In genomic region chr17:65531508-65532431, GRCh38 we compare ENCODE assay signal across 8 cellular contexts. TPM values are rescaled to one million over a fixed set of nuclear protein-coding genes. Genes with fewer than 3 reads are reported as not detected.
DNase-seq lines count a peak whose midpoint lies in the region; ATAC-seq and TF ChIP-seq lines count a peak whose summit lies in the region.

No MANE protein-coding gene starts in this region.

- H3K4me1 ChIP-seq in thymus (ENCODE audit: control insufficient read depth, insufficient read depth, low read length): peaks cover 50% of the 10 kb centered on the region

- intact Hi-C loops in activated CD4-positive, alpha-beta memory T cell treated with anti-CD3 and anti-CD28 coated beads for 36 hours (cut with micrococcal nuclease): no loop called here

- DNase-seq in NCI-H1417 (lab: John Stamatoyannopoulos, UW) (peak; percentile 52 to 82 (median 52)), NCI-H1417 treated with DMSO at 0.1 percent for 48 hours (lab: John Stamatoyannopoulos, UW) (no peak), left kidney (ENCODE audit: low read depth, low spot score) (peak; percentile 90)
- DNase-seq in T-helper 2 cell treated with Interferon-gamma antibody and Interleukin-4, amounts not matched to agents 5 μg/mL and 100 μg/mL, for 36 hours (ENCODE audit: low spot score): no peak
- no peak for DNase-seq in activated CD4-positive, alpha-beta memory T cell treated with anti-CD3 and anti-CD28 coated beads for 36 hours

- H3K27me3 ChIP-seq in thymus (ENCODE audit: control insufficient read depth, insufficient read depth): no peaks in the 10 kb centered on the region

- no peaks in the 10 kb centered on the region for H3K27me3 Mint-ChIP-seq in brain
- peaks cover 5% of the 10 kb centered on the region for H3K27me3 Mint-ChIP-seq in T-helper 2 cell treated with Interferon-gamma antibody and Interleukin-4, amounts not matched to agents 5 μg/mL and 100 μg/mL, for 36 hours (ENCODE audit: low read depth)
- no peaks in the 10 kb centered on the region for H3K27me3 Mint-ChIP-seq in activated CD4-positive, alpha-beta memory T cell treated with anti-CD3 and anti-CD28 coated beads for 36 hours

- WGBS in thymus: 36% methylated on average over 15 of the region's 15 CpGs

- H3K27ac ChIP-seq in thymus (ENCODE audit: low read depth): peak overlapping the region; percentile 78

- TF ChIP-seq CTCF in brain (conservative IDR thresholded peaks at IDR 0.05): peak; percentile 12 to 41

- no peaks in the 10 kb centered on the region for H3K9me3 Mint-ChIP-seq in brain
- no peaks in the 10 kb centered on the region for H3K9me3 Mint-ChIP-seq in T-helper 2 cell treated with Interferon-gamma antibody and Interleukin-4, amounts not matched to agents 5 μg/mL and 100 μg/mL, for 36 hours
- no peaks in the 10 kb centered on the region for H3K9me3 Mint-ChIP-seq in activated CD4-positive, alpha-beta memory T cell treated with anti-CD3 and anti-CD28 coated beads for 36 hours

- H3K4me1 Mint-ChIP-seq in brain: peaks cover 62% of the 10 kb centered on the region
- H3K4me1 Mint-ChIP-seq in T-helper 2 cell treated with Interferon-gamma antibody and Interleukin-4, amounts not matched to agents 5 μg/mL and 100 μg/mL, for 36 hours (ENCODE audit: low read depth): peaks cover 7% of the 10 kb centered on the region
- H3K4me1 Mint-ChIP-seq in activated CD4-positive, alpha-beta memory T cell treated with anti-CD3 and anti-CD28 coated beads for 36 hours (ENCODE audit: low read depth): no peaks in the 10 kb centered on the region

- POLR2A ChIA-PET in activated CD4-positive, alpha-beta memory T cell treated with anti-CD3 and anti-CD28 coated beads for 36 hours (lab: Charles Lee): interaction anchor here (0.7 kb wide), 1 partner anchor 17 kb away, joined by 4 read pairs; no protein-coding TSS in a partner anchor

- no peaks in the 10 kb centered on the region for H3K9me3 ChIP-seq in thymus (ENCODE audit: control insufficient read depth)

- peaks cover 73% of the 10 kb centered on the region for H3K36me3 ChIP-seq in thymus (ENCODE audit: control insufficient read depth, insufficient read depth)

- H3K4me3 ChIP-seq in thymus (ENCODE audit: low read length): peak overlapping the region; percentile 19

- CTCF ChIA-PET in activated CD4-positive, alpha-beta memory T cell treated with anti-CD3 and anti-CD28 coated beads for 36 hours (lab: Charles Lee): no interaction called here

- peak overlapping the region in 4 of 5 experiments; percentile 9 to 66 (median 42) for H3K4me3 Mint-ChIP-seq in brain
- H3K4me3 Mint-ChIP-seq in T-helper 2 cell treated with Interferon-gamma antibody and Interleukin-4, amounts not matched to agents 5 μg/mL and 100 μg/mL, for 36 hours: no peak overlapping the region
- H3K4me3 Mint-ChIP-seq in activated CD4-positive, alpha-beta memory T cell treated with anti-CD3 and anti-CD28 coated beads for 36 hours: no peak overlapping the region

- peaks cover 81% of the 10 kb centered on the region for H3K36me3 Mint-ChIP-seq in brain
- H3K36me3 Mint-ChIP-seq in T-helper 2 cell treated with Interferon-gamma antibody and Interleukin-4, amounts not matched to agents 5 μg/mL and 100 μg/mL, for 36 hours (ENCODE audit: low read depth): peaks cover 28% of the 10 kb centered on the region
- H3K36me3 Mint-ChIP-seq in activated CD4-positive, alpha-beta memory T cell treated with anti-CD3 and anti-CD28 coated beads for 36 hours: peaks cover 25% of the 10 kb centered on the region

- no peak for ATAC-seq in HG03442 (IDR thresholded peaks at IDR 0.05; ENCODE audit: unreplicated experiment)

- peak overlapping the region; percentile 71 to 97 (median 82) for H3K27ac Mint-ChIP-seq in brain
- no peak overlapping the region for H3K27ac Mint-ChIP-seq in T-helper 2 cell treated with Interferon-gamma antibody and Interleukin-4, amounts not matched to agents 5 μg/mL and 100 μg/mL, for 36 hours
- H3K27ac Mint-ChIP-seq in activated CD4-positive, alpha-beta memory T cell treated with anti-CD3 and anti-CD28 coated beads for 36 hours: no peak overlapping the region

RNA-seq across cellular contexts. Expression of gene AXIN2, which starts 29.7 kb away (rescaled TPM):
- 5.6 TPM for polyA plus RNA-seq in brain (ENCODE audit: insufficient read depth, low read depth, low replicate concordance)
- polyA plus RNA-seq in thymus: 9.8 TPM
- 1 to 10 TPM; 3.9 to 4.4 TPM for total RNA-seq in activated CD4-positive, alpha-beta memory T cell treated with anti-CD3 and anti-CD28 coated beads for 36 hours

Comparison
In these comparisons a context has a peak if more than half of its experiments do, and no peak if none do; other contexts are left out.
1. DNase-seq: peak in NCI-H1417 (3 of 3) and left kidney (single experiment); none in NCI-H1417 treated with DMSO at 0.1 percent for 48 hours (single experiment), T-helper 2 cell treated with Interferon-gamma antibody and Interleukin-4, amounts not matched to agents 5 μg/mL and 100 μg/mL, for 36 hours (single experiment) and activated CD4-positive, alpha-beta memory T cell treated with anti-CD3 and anti-CD28 coated beads for 36 hours (single experiment).
2. H3K27ac Mint-ChIP-seq: peak in brain (5 of 5); none in T-helper 2 cell treated with Interferon-gamma antibody and Interleukin-4, amounts not matched to agents 5 μg/mL and 100 μg/mL, for 36 hours (single experiment) and activated CD4-positive, alpha-beta memory T cell treated with anti-CD3 and anti-CD28 coated beads for 36 hours (single experiment).
3. H3K4me3 Mint-ChIP-seq: peak in brain (4 of 5); none in T-helper 2 cell treated with Interferon-gamma antibody and Interleukin-4, amounts not matched to agents 5 μg/mL and 100 μg/mL, for 36 hours (single experiment) and activated CD4-positive, alpha-beta memory T cell treated with anti-CD3 and anti-CD28 coated beads for 36 hours (single experiment).